Comparison of ENCODE assay signal across 35 cellular contexts in the genomic region with DNA sequence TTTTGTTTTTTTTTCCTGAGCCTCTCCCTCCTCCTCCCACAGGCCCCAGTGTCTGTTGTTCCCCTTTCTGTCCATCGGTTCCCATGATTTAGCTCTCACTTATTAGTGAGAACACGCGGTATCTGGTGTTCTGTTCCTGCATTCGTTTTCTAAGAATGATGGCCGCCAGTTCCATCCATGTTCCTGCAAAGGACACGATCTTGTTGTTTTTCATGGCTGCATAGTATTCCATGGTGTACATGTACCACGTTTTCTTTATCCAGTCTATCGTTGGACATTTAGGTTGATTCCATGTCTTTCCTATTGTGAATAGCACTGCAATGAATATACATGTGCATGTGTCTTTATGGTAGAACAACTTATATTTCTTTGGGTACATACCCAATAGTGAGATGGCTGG.
"Had no signal": no experiment of that assay in that cellular context is flagged by ENCODE, and none has a peak within 500 bp of the region (broad histone marks: within the 10 kb centered on the region; RNA-seq: fewer than 3 reads in every experiment).

No MANE protein-coding gene starts in this region.

- H3K27me3 Mint-ChIP-seq: activated B cell treated with CpG ODN at 0.5 μM for 24 hours had no signal

- H3K9me3 Mint-ChIP-seq: activated CD4-positive, alpha-beta T cell treated with anti-CD3 and anti-CD28 coated beads, Interleukin-2, amount 10 ng/mL, durations not matched to agents 24 days and 14 days; activated naive CD4-positive, alpha-beta T cell treated with anti-CD3 and anti-CD28 coated beads, Interleukin-2, amount 50 U/mL, for 72 hours; activated T-cell treated with anti-CD3 and anti-CD28 coated beads, Interleukin-2, amount 50 U/mL, for 4 hours; activated T-cell treated with anti-CD3 and anti-CD28 coated beads, Interleukin-2, amount 50 U/mL, for 72 hours; activated T-helper 1 cell treated with anti-CD3 and anti-CD28 coated beads, Interleukin-12 subunit alpha, Interleukin-12 subunit beta, Interleukin-2, Interleukin-4 antibody, amounts not matched to agents 30 ng/mL and 10 ng/mL and 1 ng/mL, durations not matched to agents 14 hours and 24 hours and 36 hours; activated T-helper 17 cell treated with anti-CD3 and anti-CD28 coated beads, Interleukin-2, amount 50 U/mL, for 72 hours; T-helper 2 cell treated with Interferon-gamma antibody and Interleukin-4, amounts not matched to agents 5 μg/mL and 100 μg/mL, for 36 hours had no signal

- H3K27ac ChIP-seq: adrenal gland, body of pancreas, brain microvascular endothelial cell, breast epithelium, VCaP had no signal

- H3K9me3 ChIP-seq: adrenal gland, body of pancreas, breast epithelium had no signal

- FAIRE-seq: astrocyte, TTC549 had no signal

- DNase-seq: activated B cell treated with CpG ODN at 0.5 μM for 24 hours; activated CD4-positive, alpha-beta memory T cell treated with anti-CD3 and anti-CD28 coated beads for 36 hours; activated CD4-positive, alpha-beta T cell treated with anti-CD3 and anti-CD28 coated beads for 4 hours; activated CD4-positive, alpha-beta T cell treated with anti-CD3 and anti-CD28 coated beads, Interleukin-2, amount 10 ng/mL, durations not matched to agents 24 days and 14 days; activated CD4-positive, alpha-beta T cell treated with anti-CD3 and anti-CD28 coated beads, Interleukin-2, amount 50 U/mL, for 1 hour; activated CD4-positive, alpha-beta T cell treated with anti-CD3 and anti-CD28 coated beads, Interleukin-2, amount 50 U/mL, for 4 hours; activated CD4-positive, CD25-positive, alpha-beta regulatory T cell treated with anti-CD3 and anti-CD28 coated beads, Interleukin-2, amount 50 U/mL, for 72 hours; activated CD8-positive, alpha-beta memory T cell treated with anti-CD3 and anti-CD28 coated beads, Interleukin-2, amount 50 U/mL, for 4 hours; activated CD8-positive, alpha-beta T cell treated with anti-CD3 and anti-CD28 coated beads for 36 hours; activated effector memory CD4-positive, alpha-beta T cell treated with anti-CD3 and anti-CD28 coated beads, Interleukin-2, amount 50 U/mL, for 16 hours; activated gamma-delta T cell treated with Interleukin-2 at 50 U/mL for 16 hours; activated naive CD4-positive, alpha-beta T cell; activated naive CD4-positive, alpha-beta T cell treated with anti-CD3 and anti-CD28 coated beads for 36 hours; activated naive CD4-positive, alpha-beta T cell treated with anti-CD3 and anti-CD28 coated beads, Interleukin-2, amount 50 U/mL, for 16 hours; activated naive CD8-positive, alpha-beta T cell treated with anti-CD3 and anti-CD28 coated beads for 36 hours; activated T-cell treated with anti-CD3 and anti-CD28 coated beads for 4 hours; activated T-cell treated with anti-CD3 and anti-CD28 coated beads, Interleukin-2, amount 50 U/mL, for 1 hour; activated T-cell treated with anti-CD3 and anti-CD28 coated beads, Interleukin-2, amount 50 U/mL, for 4 hours; activated T-cell treated with anti-CD3 and anti-CD28 coated beads, Interleukin-2, amount 50 U/mL, for 72 hours; adrenal gland; amniotic stem cell; aorta; body of pancreas; brain microvascular endothelial cell; central memory CD4-positive, alpha-beta T cell; T-helper 2 cell; T-helper 9 cell had no signal

- H3K36me3 Mint-ChIP-seq: activated CD4-positive, alpha-beta memory T cell treated with anti-CD3 and anti-CD28 coated beads for 36 hours; activated naive CD4-positive, alpha-beta T cell treated with anti-CD3 and anti-CD28 coated beads, Interleukin-2, amount 50 U/mL, for 72 hours had no signal

- H3K4me1 ChIP-seq: adrenal gland, body of pancreas, breast epithelium had no signal

- H3K36me3 ChIP-seq: brain microvascular endothelial cell, breast epithelium had no signal

- H3K4me1 Mint-ChIP-seq: activated B cell treated with CpG ODN at 0.5 μM for 24 hours; activated CD4-positive, alpha-beta T cell treated with anti-CD3 and anti-CD28 coated beads, Interleukin-2, amount 10 ng/mL, durations not matched to agents 24 days and 14 days; activated naive CD8-positive, alpha-beta T cell treated with anti-CD3 and anti-CD28 coated beads for 36 hours; activated T-helper 17 cell treated with anti-CD3 and anti-CD28 coated beads, Interleukin-2, amount 50 U/mL, for 72 hours had no signal

- H3K27ac Mint-ChIP-seq: activated B cell treated with CpG ODN at 0.5 μM for 24 hours; activated CD4-positive, alpha-beta memory T cell treated with anti-CD3 and anti-CD28 coated beads for 36 hours; activated CD4-positive, alpha-beta T cell treated with anti-CD3 and anti-CD28 coated beads, Interleukin-2, amount 10 ng/mL, durations not matched to agents 24 days and 14 days; activated CD8-positive, alpha-beta T cell treated with anti-CD3 and anti-CD28 coated beads for 36 hours; activated naive CD4-positive, alpha-beta T cell treated with anti-CD3 and anti-CD28 coated beads for 36 hours; activated naive CD4-positive, alpha-beta T cell treated with anti-CD3 and anti-CD28 coated beads, Interleukin-2, amount 50 U/mL, for 72 hours; activated naive CD8-positive, alpha-beta T cell treated with anti-CD3 and anti-CD28 coated beads for 36 hours; activated T-cell treated with anti-CD3 and anti-CD28 coated beads, Interleukin-2, amount 50 U/mL, for 72 hours; activated T-helper 1 cell treated with anti-CD3 and anti-CD28 coated beads, Interleukin-12 subunit alpha, Interleukin-12 subunit beta, Interleukin-2, Interleukin-4 antibody, amounts not matched to agents 30 ng/mL and 10 ng/mL and 1 ng/mL, durations not matched to agents 14 hours and 24 hours and 36 hours; activated T-helper 17 cell treated with anti-CD3 and anti-CD28 coated beads, Interleukin-2, amount 50 U/mL, for 72 hours; T-helper 2 cell treated with Interferon-gamma antibody and Interleukin-4, amounts not matched to agents 5 μg/mL and 100 μg/mL, for 36 hours had no signal

- H3K4me3 ChIP-seq: adrenal gland, body of pancreas, breast epithelium had no signal

- H3K4me3 Mint-ChIP-seq: activated B cell treated with CpG ODN at 0.5 μM for 24 hours; activated CD4-positive, alpha-beta memory T cell treated with anti-CD3 and anti-CD28 coated beads for 36 hours; activated CD4-positive, alpha-beta T cell treated with anti-CD3 and anti-CD28 coated beads, Interleukin-2, amount 10 ng/mL, durations not matched to agents 24 days and 14 days; activated CD8-positive, alpha-beta T cell treated with anti-CD3 and anti-CD28 coated beads for 36 hours; activated naive CD4-positive, alpha-beta T cell treated with anti-CD3 and anti-CD28 coated beads for 36 hours; activated naive CD8-positive, alpha-beta T cell treated with anti-CD3 and anti-CD28 coated beads for 36 hours; activated T-cell treated with anti-CD3 and anti-CD28 coated beads, Interleukin-2, amount 50 U/mL, for 4 hours; activated T-cell treated with anti-CD3 and anti-CD28 coated beads, Interleukin-2, amount 50 U/mL, for 72 hours; activated T-helper 1 cell treated with anti-CD3 and anti-CD28 coated beads, Interleukin-12 subunit alpha, Interleukin-12 subunit beta, Interleukin-2, Interleukin-4 antibody, amounts not matched to agents 30 ng/mL and 10 ng/mL and 1 ng/mL, durations not matched to agents 14 hours and 24 hours and 36 hours; activated T-helper 17 cell treated with anti-CD3 and anti-CD28 coated beads, Interleukin-2, amount 50 U/mL, for 72 hours; T-helper 2 cell treated with Interferon-gamma antibody and Interleukin-4, amounts not matched to agents 5 μg/mL and 100 μg/mL, for 36 hours had no signal

- H3K27me3 ChIP-seq: adrenal gland, body of pancreas, brain microvascular endothelial cell, breast epithelium had no signal

- ATAC-seq: activated CD8-positive, alpha-beta T cell treated with anti-CD3 and anti-CD28 coated beads for 36 hours; activated naive CD4-positive, alpha-beta T cell treated with anti-CD3 and anti-CD28 coated beads, Interleukin-2, amount 50 U/mL, for 72 hours; activated T-cell treated with anti-CD3 and anti-CD28 coated beads, Interleukin-2, amount 50 U/mL, for 4 hours; activated T-cell treated with anti-CD3 and anti-CD28 coated beads, Interleukin-2, amount 50 U/mL, for 72 hours; activated T-helper 17 cell treated with anti-CD3 and anti-CD28 coated beads, Interleukin-2, amount 50 U/mL, for 72 hours; body of pancreas had no signal
